ENCODE assay signal across 1 cellular context in the genomic region with DNA sequence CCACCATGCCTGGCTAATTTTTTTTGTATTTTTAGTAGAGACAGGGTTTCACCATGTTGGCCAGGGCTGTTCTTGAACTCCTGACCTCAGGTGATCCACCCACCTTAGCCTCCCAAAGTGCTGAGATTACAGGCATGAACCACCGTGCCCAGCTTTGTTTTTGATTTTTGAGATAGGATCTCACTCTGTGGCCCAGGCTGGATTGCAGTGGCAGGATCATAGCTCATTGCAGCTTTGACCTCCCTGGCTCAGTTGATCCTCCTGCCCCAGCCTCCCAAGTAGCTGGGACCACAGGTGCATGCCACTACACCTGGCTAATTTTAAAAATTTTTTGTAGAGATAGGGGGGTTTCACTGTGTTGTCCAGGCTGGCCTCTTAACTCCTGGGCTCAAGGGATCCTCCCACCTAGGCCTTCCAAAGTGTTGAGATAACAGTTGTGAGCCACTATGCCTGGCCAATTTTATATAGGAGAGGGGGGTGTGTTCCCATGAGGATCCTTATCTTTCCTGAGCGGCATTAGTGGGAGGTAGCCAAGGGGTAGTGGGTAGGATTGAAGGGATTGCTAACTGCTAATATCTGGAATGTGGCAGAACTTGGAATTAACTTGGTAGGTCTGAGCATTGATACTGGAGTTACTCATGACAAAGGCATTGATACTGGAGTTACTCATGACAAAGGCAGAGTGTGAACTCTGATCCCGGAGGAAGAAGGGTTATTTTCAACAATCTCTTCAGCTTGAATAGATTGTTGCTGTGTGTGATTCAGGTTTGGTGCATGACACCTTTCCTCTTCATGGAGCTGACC.
TF ChIP-seq lines count a peak whose summit lies in the region.

No MANE protein-coding gene starts in this region.

TF ChIP-seq in HEK293, 187 proteins besides CTCF, POLR2A, EP300 and RAD21 (continued from another document):
- no peak for TF ChIP-seq ELK4 (IDR thresholded peaks at IDR 0.05; ENCODE audit: borderline replicate concordance, low read depth, low read length)
- no peak for TF ChIP-seq KLF9 (tag by site-specific recombination; IDR thresholded peaks at IDR 0.05; ENCODE audit: low read depth)
- TF ChIP-seq WT1 (tag by site-specific recombination; IDR thresholded peaks at IDR 0.05) = 0 out of 2 replicates have a peak, but pooled peaks have one; percentile 24
- TF ChIP-seq ZNF664 (tag by site-specific recombination; IDR thresholded peaks at IDR 0.05) = no peak
- TF ChIP-seq GLIS1 (tag by site-specific recombination; IDR thresholded peaks at IDR 0.05) = peak; percentile 5; the same call in 1 of the 2 replicates
- TF ChIP-seq ZNF660 (tag by site-specific recombination; IDR thresholded peaks at IDR 0.05) = no peak
- TF ChIP-seq, protein P1, sequence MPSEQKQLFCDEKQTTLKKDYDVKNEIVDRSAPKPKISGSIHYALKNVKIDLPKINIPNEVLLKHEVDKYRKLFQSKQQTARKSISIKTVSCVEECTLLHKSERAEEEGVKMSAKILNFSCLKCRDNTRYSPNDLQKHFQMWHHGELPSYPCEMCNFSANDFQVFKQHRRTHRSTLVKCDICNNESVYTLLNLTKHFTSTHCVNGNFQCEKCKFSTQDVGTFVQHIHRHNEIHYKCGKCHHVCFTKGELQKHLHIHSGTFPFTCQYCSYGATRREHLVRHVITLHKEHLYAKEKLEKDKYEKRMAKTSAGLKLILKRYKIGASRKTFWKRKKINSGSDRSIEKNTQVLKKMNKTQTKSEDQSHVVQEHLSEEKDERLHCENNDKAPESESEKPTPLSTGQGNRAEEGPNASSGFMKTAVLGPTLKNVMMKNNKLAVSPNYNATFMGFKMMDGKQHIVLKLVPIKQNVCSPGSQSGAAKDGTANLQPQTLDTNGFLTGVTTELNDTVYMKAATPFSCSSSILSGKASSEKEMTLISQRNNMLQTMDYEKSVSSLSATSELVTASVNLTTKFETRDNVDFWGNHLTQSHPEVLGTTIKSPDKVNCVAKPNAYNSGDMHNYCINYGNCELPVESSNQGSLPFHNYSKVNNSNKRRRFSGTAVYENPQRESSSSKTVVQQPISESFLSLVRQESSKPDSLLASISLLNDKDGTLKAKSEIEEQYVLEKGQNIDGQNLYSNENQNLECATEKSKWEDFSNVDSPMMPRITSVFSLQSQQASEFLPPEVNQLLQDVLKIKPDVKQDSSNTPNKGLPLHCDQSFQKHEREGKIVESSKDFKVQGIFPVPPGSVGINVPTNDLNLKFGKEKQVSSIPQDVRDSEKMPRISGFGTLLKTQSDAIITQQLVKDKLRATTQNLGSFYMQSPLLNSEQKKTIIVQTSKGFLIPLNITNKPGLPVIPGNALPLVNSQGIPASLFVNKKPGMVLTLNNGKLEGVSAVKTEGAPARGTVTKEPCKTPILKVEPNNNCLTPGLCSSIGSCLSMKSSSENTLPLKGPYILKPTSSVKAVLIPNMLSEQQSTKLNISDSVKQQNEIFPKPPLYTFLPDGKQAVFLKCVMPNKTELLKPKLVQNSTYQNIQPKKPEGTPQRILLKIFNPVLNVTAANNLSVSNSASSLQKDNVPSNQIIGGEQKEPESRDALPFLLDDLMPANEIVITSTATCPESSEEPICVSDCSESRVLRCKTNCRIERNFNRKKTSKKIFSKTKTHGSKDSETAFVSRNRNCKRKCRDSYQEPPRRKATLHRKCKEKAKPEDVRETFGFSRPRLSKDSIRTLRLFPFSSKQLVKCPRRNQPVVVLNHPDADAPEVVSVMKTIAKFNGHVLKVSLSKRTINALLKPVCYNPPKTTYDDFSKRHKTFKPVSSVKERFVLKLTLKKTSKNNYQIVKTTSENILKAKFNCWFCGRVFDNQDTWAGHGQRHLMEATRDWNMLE (tag by site-specific recombination; conservative IDR thresholded peaks at IDR 0.05; ENCODE audit: low read depth) = no peak
- TF ChIP-seq, protein P2, sequence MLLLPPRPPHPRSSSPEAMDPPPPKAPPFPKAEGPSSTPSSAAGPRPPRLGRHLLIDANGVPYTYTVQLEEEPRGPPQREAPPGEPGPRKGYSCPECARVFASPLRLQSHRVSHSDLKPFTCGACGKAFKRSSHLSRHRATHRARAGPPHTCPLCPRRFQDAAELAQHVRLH (tag by site-specific recombination; IDR thresholded peaks at IDR 0.05) = peak; percentile 77; the same call in 1 of the 2 replicates
- no peak for TF ChIP-seq SP7 (tag by site-specific recombination; IDR thresholded peaks at IDR 0.05)
- TF ChIP-seq ZNF514 (tag by site-specific recombination; IDR thresholded peaks at IDR 0.05) = no peak
- TF ChIP-seq, protein P3, sequence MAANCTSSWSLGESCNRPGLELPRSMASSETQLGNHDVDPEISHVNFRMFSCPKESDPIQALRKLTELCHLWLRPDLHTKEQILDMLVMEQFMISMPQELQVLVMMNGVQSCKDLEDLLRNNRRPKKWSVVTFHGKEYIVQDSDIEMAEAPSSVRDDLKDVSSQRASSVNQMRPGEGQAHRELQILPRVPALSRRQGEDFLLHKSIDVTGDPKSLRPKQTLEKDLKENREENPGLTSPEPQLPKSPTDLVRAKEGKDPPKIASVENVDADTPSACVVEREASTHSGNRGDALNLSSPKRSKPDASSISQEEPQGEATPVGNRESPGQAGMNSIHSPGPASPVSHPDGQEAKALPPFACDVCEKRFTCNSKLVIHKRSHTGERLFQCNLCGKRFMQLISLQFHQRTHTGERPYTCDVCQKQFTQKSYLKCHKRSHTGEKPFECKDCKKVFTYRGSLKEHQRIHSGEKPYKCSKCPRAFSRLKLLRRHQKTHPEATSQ (tag by site-specific recombination; IDR thresholded peaks at IDR 0.05) = no peak
- TF ChIP-seq ZNF843 (tag by site-specific recombination; IDR thresholded peaks at IDR 0.05) = no peak
- no peak for TF ChIP-seq ZNF302 (tag by site-specific recombination; IDR thresholded peaks at IDR 0.05; ENCODE audit: low read depth)
- peak; percentile 22 for TF ChIP-seq PRDM10 (tag by site-specific recombination; IDR thresholded peaks at IDR 0.05)
- TF ChIP-seq ZNF529 (tag by site-specific recombination; IDR thresholded peaks at IDR 0.05; ENCODE audit: insufficient replicate concordance) = no peak
- no peak for TF ChIP-seq ZBTB17 (tag by site-specific recombination; IDR thresholded peaks at IDR 0.05)
- peak; percentile 98 for TF ChIP-seq ZNF121 (tag by site-specific recombination; IDR thresholded peaks at IDR 0.05)
- TF ChIP-seq EGR2 (tag by site-specific recombination; IDR thresholded peaks at IDR 0.05; ENCODE audit: low read depth) = peak; percentile 32; the same call in 1 of the 2 replicates
- TF ChIP-seq ZNF600 (tag by site-specific recombination; IDR thresholded peaks at IDR 0.05) = peak; percentile 87
- TF ChIP-seq, protein P4, sequence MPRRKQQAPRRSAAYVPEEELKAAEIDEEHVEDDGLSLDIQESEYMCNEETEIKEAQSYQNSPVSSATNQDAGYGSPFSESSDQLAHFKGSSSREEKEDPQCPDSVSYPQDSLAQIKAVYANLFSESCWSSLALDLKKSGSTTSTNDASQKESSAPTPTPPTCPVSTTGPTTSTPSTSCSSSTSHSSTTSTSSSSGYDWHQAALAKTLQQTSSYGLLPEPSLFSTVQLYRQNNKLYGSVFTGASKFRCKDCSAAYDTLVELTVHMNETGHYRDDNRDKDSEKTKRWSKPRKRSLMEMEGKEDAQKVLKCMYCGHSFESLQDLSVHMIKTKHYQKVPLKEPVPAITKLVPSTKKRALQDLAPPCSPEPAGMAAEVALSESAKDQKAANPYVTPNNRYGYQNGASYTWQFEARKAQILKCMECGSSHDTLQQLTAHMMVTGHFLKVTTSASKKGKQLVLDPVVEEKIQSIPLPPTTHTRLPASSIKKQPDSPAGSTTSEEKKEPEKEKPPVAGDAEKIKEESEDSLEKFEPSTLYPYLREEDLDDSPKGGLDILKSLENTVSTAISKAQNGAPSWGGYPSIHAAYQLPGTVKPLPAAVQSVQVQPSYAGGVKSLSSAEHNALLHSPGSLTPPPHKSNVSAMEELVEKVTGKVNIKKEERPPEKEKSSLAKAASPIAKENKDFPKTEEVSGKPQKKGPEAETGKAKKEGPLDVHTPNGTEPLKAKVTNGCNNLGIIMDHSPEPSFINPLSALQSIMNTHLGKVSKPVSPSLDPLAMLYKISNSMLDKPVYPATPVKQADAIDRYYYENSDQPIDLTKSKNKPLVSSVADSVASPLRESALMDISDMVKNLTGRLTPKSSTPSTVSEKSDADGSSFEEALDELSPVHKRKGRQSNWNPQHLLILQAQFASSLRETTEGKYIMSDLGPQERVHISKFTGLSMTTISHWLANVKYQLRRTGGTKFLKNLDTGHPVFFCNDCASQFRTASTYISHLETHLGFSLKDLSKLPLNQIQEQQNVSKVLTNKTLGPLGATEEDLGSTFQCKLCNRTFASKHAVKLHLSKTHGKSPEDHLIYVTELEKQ (tag by site-specific recombination; IDR thresholded peaks at IDR 0.05; ENCODE audit: borderline replicate concordance) = no peak
- TF ChIP-seq GLIS2 (tag by site-specific recombination; IDR thresholded peaks at IDR 0.05) = no peak
- peak; percentile 10 for TF ChIP-seq KLF10 (tag by site-specific recombination; IDR thresholded peaks at IDR 0.05)
- TF ChIP-seq HIC1 (tag by site-specific recombination; IDR thresholded peaks at IDR 0.05) = no peak
- TF ChIP-seq, protein P5, sequence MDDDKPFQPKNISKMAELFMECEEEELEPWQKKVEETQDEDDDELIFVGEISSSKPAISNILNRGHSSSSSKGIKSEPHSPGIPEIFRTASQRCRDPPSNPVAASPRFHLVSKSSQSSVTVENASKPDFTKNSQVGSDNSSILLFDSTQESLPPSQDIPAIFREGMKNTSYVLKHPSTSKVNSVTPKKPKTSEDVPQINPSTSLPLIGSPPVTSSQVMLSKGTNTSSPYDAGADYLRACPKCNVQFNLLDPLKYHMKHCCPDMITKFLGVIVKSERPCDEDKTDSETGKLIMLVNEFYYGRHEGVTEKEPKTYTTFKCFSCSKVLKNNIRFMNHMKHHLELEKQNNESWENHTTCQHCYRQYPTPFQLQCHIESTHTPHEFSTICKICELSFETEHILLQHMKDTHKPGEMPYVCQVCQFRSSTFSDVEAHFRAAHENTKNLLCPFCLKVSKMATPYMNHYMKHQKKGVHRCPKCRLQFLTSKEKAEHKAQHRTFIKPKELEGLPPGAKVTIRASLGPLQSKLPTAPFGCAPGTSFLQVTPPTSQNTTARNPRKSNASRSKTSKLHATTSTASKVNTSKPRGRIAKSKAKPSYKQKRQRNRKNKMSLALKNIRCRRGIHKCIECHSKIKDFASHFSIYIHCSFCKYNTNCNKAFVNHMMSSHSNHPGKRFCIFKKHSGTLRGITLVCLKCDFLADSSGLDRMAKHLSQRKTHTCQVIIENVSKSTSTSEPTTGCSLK (tag by site-specific recombination; IDR thresholded peaks at IDR 0.05) = no peak
- no peak for TF ChIP-seq HOXD13 (CRISPR knock-in tag; IDR thresholded peaks at IDR 0.05; ENCODE audit: borderline replicate concordance)
